Comparison of ENCODE assay signal across 32 cellular contexts in the genomic region with DNA sequence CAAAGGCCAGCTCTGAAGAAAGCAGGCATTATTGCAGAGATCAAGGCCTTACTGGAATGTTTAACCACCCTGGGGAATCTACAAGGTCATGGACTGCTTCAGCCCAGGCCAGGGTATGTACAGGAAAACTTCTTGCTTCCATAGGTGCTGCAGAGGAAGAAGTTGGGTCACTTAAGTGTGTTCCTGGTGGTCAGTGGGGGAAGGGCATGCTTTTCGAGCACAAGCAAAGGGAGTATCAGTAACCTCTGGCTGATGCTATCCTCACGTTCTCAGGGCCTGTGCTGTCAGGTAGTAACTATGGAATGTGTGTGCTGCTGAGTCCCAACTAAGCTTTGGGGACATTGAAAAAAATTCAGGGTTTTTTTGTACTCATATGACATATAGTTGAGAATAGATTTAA.
"Had no signal": no experiment of that assay in that cellular context is flagged by ENCODE, and none has a peak within 500 bp of the region (broad histone marks: within the 10 kb centered on the region; RNA-seq: fewer than 3 reads in every experiment).

No MANE protein-coding gene starts in this region.

- H3K9ac ChIP-seq: KMS-11 had no signal

- H3K9me3 Mint-ChIP-seq: activated CD8-positive, alpha-beta T cell treated with anti-CD3 and anti-CD28 coated beads for 36 hours; activated naive CD8-positive, alpha-beta T cell treated with anti-CD3 and anti-CD28 coated beads for 36 hours; activated T-cell treated with anti-CD3 and anti-CD28 coated beads, Interleukin-2, amount 50 U/mL, for 72 hours; activated T-helper 17 cell treated with anti-CD3 and anti-CD28 coated beads, Interleukin-2, amount 50 U/mL, for 72 hours had no signal

- H3K36me3 Mint-ChIP-seq: activated naive CD8-positive, alpha-beta T cell treated with anti-CD3 and anti-CD28 coated beads for 36 hours had no signal

- H3K4me1 ChIP-seq: Peyer's patch had no signal

- H3K4me3 Mint-ChIP-seq: activated CD4-positive, alpha-beta T cell treated with anti-CD3 and anti-CD28 coated beads, Interleukin-2, amount 10 ng/mL, durations not matched to agents 24 days and 14 days; activated CD8-positive, alpha-beta T cell treated with anti-CD3 and anti-CD28 coated beads for 36 hours; activated naive CD8-positive, alpha-beta T cell treated with anti-CD3 and anti-CD28 coated beads for 36 hours; activated T-cell treated with anti-CD3 and anti-CD28 coated beads, Interleukin-2, amount 50 U/mL, for 72 hours; activated T-helper 17 cell treated with anti-CD3 and anti-CD28 coated beads, Interleukin-2, amount 50 U/mL, for 72 hours had no signal

- H3K27ac ChIP-seq: brain microvascular endothelial cell, KMS-11, Peyer's patch, WERI-Rb-1 had no signal

- H3K36me3 ChIP-seq: brain microvascular endothelial cell, Peyer's patch, WERI-Rb-1 had no signal

- H3K27me3 Mint-ChIP-seq: activated CD4-positive, alpha-beta T cell treated with anti-CD3 and anti-CD28 coated beads, Interleukin-2, amount 10 ng/mL, durations not matched to agents 24 days and 14 days; activated CD8-positive, alpha-beta T cell treated with anti-CD3 and anti-CD28 coated beads for 36 hours had no signal

- H3K27ac Mint-ChIP-seq: activated CD4-positive, alpha-beta T cell treated with anti-CD3 and anti-CD28 coated beads, Interleukin-2, amount 10 ng/mL, durations not matched to agents 24 days and 14 days; activated CD8-positive, alpha-beta T cell treated with anti-CD3 and anti-CD28 coated beads for 36 hours; activated naive CD8-positive, alpha-beta T cell treated with anti-CD3 and anti-CD28 coated beads for 36 hours; activated T-cell treated with anti-CD3 and anti-CD28 coated beads, Interleukin-2, amount 50 U/mL, for 72 hours; activated T-helper 17 cell treated with anti-CD3 and anti-CD28 coated beads, Interleukin-2, amount 50 U/mL, for 72 hours had no signal

- H3K9me3 ChIP-seq: Peyer's patch had no signal

- DNase-seq: activated CD4-positive, alpha-beta T cell treated with anti-CD3 and anti-CD28 coated beads, Interleukin-2, amount 10 ng/mL, durations not matched to agents 24 days and 14 days; activated CD4-positive, alpha-beta T cell treated with anti-CD3 and anti-CD28 coated beads, Interleukin-2, amount 50 U/mL, for 4 hours; activated CD8-positive, alpha-beta T cell treated with anti-CD3 and anti-CD28 coated beads for 36 hours; activated effector memory CD4-positive, alpha-beta T cell treated with anti-CD3 and anti-CD28 coated beads, Interleukin-2, amount 50 U/mL, for 16 hours; activated naive CD4-positive, alpha-beta T cell; activated naive CD4-positive, alpha-beta T cell treated with anti-CD3 and anti-CD28 coated beads, Interleukin-2, amount 50 U/mL, for 16 hours; activated naive CD8-positive, alpha-beta T cell treated with anti-CD3 and anti-CD28 coated beads for 36 hours; activated T-cell treated with anti-CD3 and anti-CD28 coated beads, Interleukin-2, amount 50 U/mL, for 1 hour; activated T-cell treated with anti-CD3 and anti-CD28 coated beads, Interleukin-2, amount 50 U/mL, for 72 hours; amniotic stem cell; aorta; brain microvascular endothelial cell; central memory CD4-positive, alpha-beta T cell; NCI-H1105 treated with DMSO at 0.1 percent for 48 hours; NCI-H1436; NCI-H1694; NCI-H1930; NCI-H2081 treated with DMSO at 0.1 percent for 48 hours; NCI-H226; NCI-H446 treated with DMSO at 0.1 percent for 48 hours; NCI-H524; PC-3; Peyer's patch; RPMI8226; SHP77 treated with DMSO at 0.1 percent for 48 hours; SW 1271; T-helper 1 cell; T-helper 2 cell; T-helper 9 cell; WERI-Rb-1 had no signal

- H3K4me3 ChIP-seq: Peyer's patch had no signal

- H3K27me3 ChIP-seq: brain microvascular endothelial cell, Peyer's patch had no signal

- H3K4me2 ChIP-seq: KMS-11 had no signal
